In the genomic region with DNA sequence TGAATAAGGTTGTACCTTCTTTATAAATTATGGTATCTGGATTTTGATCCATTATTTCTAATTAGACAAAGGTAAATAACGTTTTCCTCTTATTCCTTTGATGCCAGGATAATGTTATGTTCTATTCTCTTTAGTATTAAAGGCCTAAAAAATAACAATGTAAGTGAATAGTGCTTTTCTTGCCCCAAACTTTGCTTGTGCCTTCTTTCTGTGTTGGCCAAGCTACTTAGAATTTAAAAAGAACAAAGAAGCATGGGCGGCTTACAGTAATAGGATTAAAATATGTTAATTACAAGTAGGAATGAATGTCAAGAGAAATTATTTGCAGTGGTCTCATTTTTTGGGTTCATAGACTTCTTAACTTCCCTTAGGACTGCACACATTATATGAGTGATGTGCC, we compare ENCODE assay signal across 7 cellular contexts.
"Had no signal": no experiment of that assay in that cellular context is flagged by ENCODE, and none has a peak within 500 bp of the region (broad histone marks: within the 10 kb centered on the region; RNA-seq: fewer than 3 reads in every experiment).

No MANE protein-coding gene starts in this region.

- FAIRE-seq: GM12878, GM12891, GM12892, GM18507, GM19239 had no signal

- DNase-seq: GDM1, GF-D8 had no signal

- H3K4me3 ChIP-seq: GM12878 had no signal
